ENCODE assay signal across 9 cellular contexts in the genomic region with DNA sequence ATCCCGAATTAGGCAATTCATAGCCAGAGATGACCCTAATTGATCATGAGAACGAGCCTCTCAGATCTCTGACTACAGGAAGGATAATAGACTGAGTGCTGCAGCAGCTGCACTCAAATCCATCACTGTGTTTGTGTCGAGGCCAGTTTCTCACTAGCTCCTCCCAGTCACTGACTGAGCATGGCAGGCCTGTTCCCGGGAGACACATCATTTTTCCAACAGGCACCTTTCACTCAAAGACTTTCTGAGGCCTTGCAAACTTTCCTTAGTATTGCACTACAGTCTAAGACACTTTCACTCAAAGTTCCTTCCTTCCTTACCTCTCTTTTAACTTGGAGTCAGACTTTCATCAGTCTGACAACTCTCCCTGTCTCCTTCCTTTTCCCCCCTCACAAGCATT. TPM values are rescaled to one million over a fixed set of nuclear protein-coding genes. Genes with fewer than 3 reads are reported as not detected.
DNase-seq lines count a peak whose midpoint lies in the region; ATAC-seq and TF ChIP-seq lines count a peak whose summit lies in the region.
"Had no signal": no experiment of that assay in that cellular context is flagged by ENCODE, and none has a peak within 500 bp of the region (broad histone marks: within the 10 kb centered on the region; RNA-seq: fewer than 3 reads in every experiment).

No MANE protein-coding gene starts in this region.

- intact Hi-C loops in stomach (cut with DNase I; ENCODE audit: low total_unique reads), result no loop called here

- H3K36me3 ChIP-seq in SK-N-MC (ENCODE audit: insufficient read depth, low read length), result peaks cover 3% of the 10 kb centered on the region; the same call in 1 of the 2 replicates
- H3K36me3 ChIP-seq in stomach, result peaks cover under 1 to 7% (median 5%) of the 10 kb centered on the region in 4 donors

- TF ChIP-seq CTCF in stomach (IDR thresholded peaks at IDR 0.05), result no peak

- 27 to 50% (median 33%) methylated on average over 4 of the region's 4 CpGs for WGBS in stomach, 5 donors

- TF ChIP-seq POLR2A in stomach (IDR thresholded peaks at IDR 0.05), result no peak

- H3K9ac ChIP-seq in SK-N-MC (ENCODE audit: insufficient read length), result no peak overlapping the region

- no peaks in the 10 kb centered on the region for H3K27me3 ChIP-seq in stomach

- H3K27ac ChIP-seq in SK-N-MC (peak overlapping the region; percentile 57; the same call in 1 of the 2 replicates), stomach (no peak overlapping the region)

- no peak overlapping the region for H3K4me3 ChIP-seq in SK-N-MC
- H3K4me3 ChIP-seq in stomach, result no peak overlapping the region

- peak; percentile 19 for DNase-seq in AG08395 (ENCODE audit: low spot score)
- peak; percentile 13 for DNase-seq in DMS53 treated with DMSO at 0.1 percent for 48 hours (lab: John Stamatoyannopoulos, UW; ENCODE audit: unreplicated experiment)
- DNase-seq in SK-N-MC (ENCODE audit: low read depth, low spot score), result no peak
- DNase-seq in left kidney (ENCODE audit: low read depth, low spot score), result peak; percentile 24
- DNase-seq in effector CD8-positive, alpha-beta T cell (lab: John Stamatoyannopoulos, UW), result no peak
- no peak for DNase-seq in stomach
- DNase-seq: activated gamma-delta T cell treated with Interleukin-2 at 50 U/mL for 16 hours had no signal

- TF ChIP-seq EP300 in stomach (IDR thresholded peaks at IDR 0.05), result no peak

- H3K4me1 ChIP-seq in stomach, result peaks cover 0 to 66% (median 21%) of the 10 kb centered on the region in 4 donors

- no peak for ATAC-seq in HG02884 (IDR thresholded peaks at IDR 0.05; ENCODE audit: unreplicated experiment)
- no peak for ATAC-seq in GM21786 (IDR thresholded peaks at IDR 0.05; ENCODE audit: unreplicated experiment)

- H3K9me3 ChIP-seq in SK-N-MC (ENCODE audit: low read depth, low read length) (no peaks in the 10 kb centered on the region), stomach (no peaks in the 10 kb centered on the region)

RNA-seq across cellular contexts. Expression of a gene that starts 13.7 kb away (rescaled TPM):
- 10 to 100 TPM in 4 of 5 donors, 1 to 10 TPM in 1; 5.2 to 46.4 (median 39.7) TPM for total RNA-seq in stomach
- 1 to 10 TPM; 4.5 to 6.3 (median 6.3) TPM for polyA plus RNA-seq in stomach

Comparison
In these comparisons a context has a peak if more than half of its experiments do, and no peak if none do; other contexts are left out.
1. DNase-seq: peak in AG08395 (single experiment), DMS53 treated with DMSO at 0.1 percent for 48 hours (single experiment) and left kidney (single experiment); none in SK-N-MC (single experiment), effector CD8-positive, alpha-beta T cell (single experiment) and stomach (single experiment).